In genomic region chr1:78619803-78620579, GRCh38 we compare ENCODE assay signal across 8 cellular contexts. TPM values are rescaled to one million over a fixed set of nuclear protein-coding genes. Genes with fewer than 3 reads are reported as not detected.
DNase-seq lines count a peak whose midpoint lies in the region; ATAC-seq and TF ChIP-seq lines count a peak whose summit lies in the region.

Gene IFI44L (plus strand): TSS chr1:78620448. CDS start chr1:78627916, 7,468 bp downstream.

- TF ChIP-seq CTCF in GM06990 (IDR thresholded peaks at IDR 0.05; ENCODE audit: insufficient read depth, low read length, poor library complexity, severe bottlenecking), result no peak
- TF ChIP-seq CTCF in adrenal gland (IDR thresholded peaks at IDR 0.05), result no peak

- H3K27ac ChIP-seq in SJSA1 (peak within 1 kb of the TSS; percentile 56), adrenal gland (peak within 1 kb of the TSS; percentile 55 to 88 (median 84))

- H3K27me3 ChIP-seq in GM06990 (replicated peaks; ENCODE audit: control insufficient read depth, insufficient read depth, low read length) (no peaks in the 10 kb centered on the region), SJSA1 (replicated peaks) (no peaks in the 10 kb centered on the region), adrenal gland (no peaks in the 10 kb centered on the region)

- H3K4me3 ChIP-seq in GM06990 (replicated peaks; ENCODE audit: low read depth, low read length) (peak within 1 kb of the TSS; percentile 86), SJSA1 (peak within 1 kb of the TSS; percentile 29), adrenal gland (peak within 1 kb of the TSS in 3 of 4 donors; percentile 16 to 66 (median 36))

- no peak for TF ChIP-seq POLR2A in adrenal gland (IDR thresholded peaks at IDR 0.05)

- DNase-seq in GM06990 (ENCODE audit: extremely low read depth, insufficient read length) (peak; percentile 77), SJSA1 (ENCODE audit: low read depth in 1 of 2, low spot score in 2 of 2) (peak in 1 of 2 experiments; percentile 74), adrenal gland (peak; percentile 25 to 87 (median 52)), iris pigment epithelial cell (ENCODE audit: low read depth) (peak; percentile 83), NCI-H345 treated with DMSO at 0.1 percent for 48 hours (lab: John Stamatoyannopoulos, UW; ENCODE audit: unreplicated experiment) (no peak), NCI-H2081 (lab: John Stamatoyannopoulos, UW) (no peak)
- peak; percentile 42 to 44 for DNase-seq in stimulated activated CD4-positive, alpha-beta T cell treated with anti-CD3 and anti-CD28 coated beads, Interleukin-2, amount 100 ng/mL, for 48 hours

- WGBS in adrenal gland, 4 donors, result 5 to 9% (median 7%) methylated on average over 9 of the region's 9 CpGs

- H3K4me1 ChIP-seq in SJSA1 (replicated peaks) (peaks cover 21% of the 10 kb centered on the region), adrenal gland (replicated peaks in 1 of 2) (peaks cover 4 to 34% of the 10 kb centered on the region in 2 donors)

- peak; percentile 38 for ATAC-seq in HG02678 (IDR thresholded peaks at IDR 0.05; ENCODE audit: unreplicated experiment)

- H3K9me3 ChIP-seq in SJSA1 (replicated peaks) (no peaks in the 10 kb centered on the region), adrenal gland (replicated peaks in 1 of 3) (no peaks in the 10 kb centered on the region)

- intact Hi-C loops in adrenal gland (cut with DNase I), result loop anchor here (5.0 kb wide), 1 partner anchor 52 kb away; no protein-coding TSS in a partner anchor

- H3K36me3 ChIP-seq in GM06990 (ENCODE audit: control insufficient read depth, insufficient read depth, low read length) (no peaks in the 10 kb centered on the region; the same call in none of the 2 replicates), SJSA1 (no peaks in the 10 kb centered on the region), adrenal gland (replicated peaks in 1 of 2) (no peaks in the 10 kb centered on the region)

RNA-seq across cellular contexts. Expression of gene IFI44L, which starts in this region (rescaled TPM):
- 0.56 and 1.2 TPM in 2 replicates for total RNA-seq in SJSA1 (2014; rRNA removed; shearing (Covaris generic))
- total RNA-seq in adrenal gland, result 10 to 100 TPM in 7 of 8 donors, 1 to 10 TPM in 1; 8.7 to 57.0 (median 13.0) TPM
- polyA plus RNA-seq in adrenal gland, result 10 to 100 TPM in 2 of 3 donors, 1 to 10 TPM in 1; 4.4 to 20.6 (median 10.3) TPM

Comparison
In these comparisons a context has a peak if more than half of its experiments do, and no peak if none do; other contexts are left out.
1. DNase-seq: peak in GM06990 (single experiment), adrenal gland (7 of 7), iris pigment epithelial cell (single experiment) and stimulated activated CD4-positive, alpha-beta T cell treated with anti-CD3 and anti-CD28 coated beads, Interleukin-2, amount 100 ng/mL, for 48 hours (2 of 2); none in NCI-H345 treated with DMSO at 0.1 percent for 48 hours (single experiment) and NCI-H2081 (0 of 2).
2. H3K4me3 ChIP-seq: peak in every context shown above with its lines; median percentile 86 in GM06990; 36 in adrenal gland; 29 in SJSA1.